ENCODE assay signal across 7 cellular contexts in the genomic region with DNA sequence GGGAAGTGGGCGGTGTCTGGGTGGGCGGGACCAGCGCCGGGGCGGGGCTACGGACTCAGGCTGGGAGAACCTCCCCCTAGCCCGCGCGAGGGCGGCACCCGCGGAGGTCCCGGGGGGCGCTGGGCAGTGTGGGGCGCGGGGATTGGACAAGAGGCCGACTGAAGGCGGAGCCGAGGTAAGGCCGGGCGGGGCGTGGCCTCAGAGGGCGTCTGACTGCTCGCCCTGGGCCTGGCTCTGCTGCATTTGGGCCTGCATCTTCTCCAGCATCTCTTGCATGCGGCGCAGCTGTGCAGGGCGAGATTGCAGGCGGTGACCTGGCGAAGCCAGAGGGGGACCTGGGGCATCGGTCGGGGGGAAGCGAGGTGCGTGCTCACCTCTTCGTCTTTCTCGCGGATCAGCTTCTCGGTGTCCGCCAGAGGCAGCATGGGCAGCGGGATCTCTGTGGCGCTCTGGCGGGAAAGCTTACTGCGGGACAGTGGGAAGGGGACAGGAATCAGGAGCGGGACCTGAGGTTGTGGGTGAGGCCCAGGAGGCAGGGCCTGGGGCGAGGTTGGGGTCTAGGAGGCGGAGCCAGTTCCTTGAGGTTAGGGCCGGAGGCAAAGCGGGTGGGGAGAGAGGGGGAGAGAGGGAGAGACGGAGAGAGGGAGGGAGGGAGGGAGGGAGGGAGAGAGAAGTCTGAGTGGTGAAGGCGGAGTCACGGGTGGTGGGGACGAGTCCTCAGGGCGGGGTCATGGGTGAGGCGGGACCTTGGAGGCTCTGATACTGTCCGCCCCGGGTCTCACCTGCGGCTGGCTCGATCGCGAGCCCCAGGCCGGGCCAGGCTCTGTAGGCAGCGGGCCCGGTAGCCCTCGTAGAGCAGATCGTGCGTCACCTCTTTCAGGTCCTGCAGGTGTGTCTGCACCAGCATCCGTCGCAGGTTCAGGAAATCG.
DNase-seq lines count a peak whose midpoint lies in the region; ATAC-seq, FAIRE-seq and TF ChIP-seq lines count a peak whose summit lies in the region.

No MANE protein-coding gene starts in this region.

- TF ChIP-seq CTCF in astrocyte of the cerebellum (IDR thresholded peaks at IDR 0.05; ENCODE audit: low read depth, low read length, missing control alignments) (peak; percentile 33), retinal pigment epithelial cell (conservative IDR thresholded peaks at IDR 0.05; ENCODE audit: low read depth, low read length) (peak; percentile 31)

- H3K4me3 ChIP-seq in astrocyte of the cerebellum (ENCODE audit: low read depth, low read length) (peak overlapping the region; percentile 62), retinal pigment epithelial cell (ENCODE audit: low read length) (peak overlapping the region; percentile 71)

- DNase-seq in GM18507 (ENCODE audit: extremely low spot score, insufficient read length, low read depth) (peak; percentile 96), NCI-H1930 (lab: John Stamatoyannopoulos, UW) (peak; percentile 97 to 99), T-helper 22 cell (ENCODE audit: low read depth) (peak; percentile 98), astrocyte of the cerebellum (ENCODE audit: low read depth) (peak; percentile 93), hippocampal formation (lab: John Stamatoyannopoulos, UW) (peak; percentile 98 to 99), retinal pigment epithelial cell (ENCODE audit: low read depth) (peak; percentile 87)

- peak; percentile 97 for FAIRE-seq in GM18507 (lab: Jason Lieb, UNC)

- ATAC-seq in HG02973 (IDR thresholded peaks at IDR 0.05; ENCODE audit: unreplicated experiment): peak; percentile 78

- in situ Hi-C loops in astrocyte of the cerebellum (cut with HindIII; ENCODE audit: low sequenced_read_pairs): loop anchor here (10.0 kb wide), 1 partner anchor 264 kb away; the partner anchor contains the start of gene GDPD3

Comparison
In these comparisons a context has a peak if more than half of its experiments do, and no peak if none do; other contexts are left out.
1. Peak in every context shown above with its lines: DNase-seq, ATAC-seq and H3K4me3 ChIP-seq.